In genomic region chr4:16674133-16674532, GRCh38 we compare ENCODE assay signal across 15 cellular contexts.
DNase-seq lines count a peak whose midpoint lies in the region; ATAC-seq, FAIRE-seq and TF ChIP-seq lines count a peak whose summit lies in the region.
"Had no signal": no experiment of that assay in that cellular context is flagged by ENCODE, and none has a peak within 500 bp of the region (broad histone marks: within the 10 kb centered on the region; RNA-seq: fewer than 3 reads in every experiment).

No MANE protein-coding gene starts in this region.

- peaks cover 28% of the 10 kb centered on the region for H3K4me1 Mint-ChIP-seq in GM23338
- H3K4me1 Mint-ChIP-seq in WTC11: peaks cover 38% of the 10 kb centered on the region
- peaks cover 35% of the 10 kb centered on the region for H3K4me1 Mint-ChIP-seq in glutamatergic neuron (ENCODE audit: low read depth, unreplicated experiment)
- H3K4me1 Mint-ChIP-seq: B cell; CD4-positive, CD25-positive, alpha-beta regulatory T cell; CD8-positive, alpha-beta memory T cell had no signal

- H3K4me3 Mint-ChIP-seq in GM23338 (no peak overlapping the region), WTC11 (no peak overlapping the region), glutamatergic neuron (ENCODE audit: unreplicated experiment) (peak overlapping the region; percentile 26)
- H3K4me3 Mint-ChIP-seq: B cell; CD4-positive, CD25-positive, alpha-beta regulatory T cell; CD8-positive, alpha-beta memory T cell; H9 had no signal

- H2AFZ ChIP-seq in GM23338 (no peak overlapping the region), HepG2 (ENCODE audit: low read length) (no peak overlapping the region)

- DNase-seq in GM23338 (ENCODE audit: low spot score) (peak; percentile 30), WTC11 (ENCODE audit: low spot score) (no peak), glutamatergic neuron (peak; percentile 25), ascending aorta (ENCODE audit: low spot score in 2 of 2) (no peak), NCI-H187 treated with DMSO at 0.1 percent for 48 hours (lab: John Stamatoyannopoulos, UW) (no peak), HepG2 (ENCODE audit: low spot score) (no peak)
- DNase-seq: C1 segment of cervical spinal cord; Caco-2; CD4-positive, CD25-positive, alpha-beta regulatory T cell; CD8-positive, alpha-beta memory T cell; GDM1; H9 had no signal

- no peak for TF ChIP-seq POLR2A in HepG2 (IDR thresholded peaks at IDR 0.05; ENCODE audit: insufficient read depth in 1 of 2, low read depth in 2 of 2, low read length in 2 of 2)

- H3F3A ChIP-seq in GM23338 (replicated peaks; ENCODE audit: low read depth): no peaks in the 10 kb centered on the region

- H3K79me2 ChIP-seq in GM23338 (replicated peaks; ENCODE audit: insufficient read depth): no peaks in the 10 kb centered on the region
- H3K79me2 ChIP-seq in HepG2 (ENCODE audit: insufficient read depth, low read length): no peaks in the 10 kb centered on the region

- H4K20me1 ChIP-seq in GM23338 (replicated peaks; ENCODE audit: insufficient read depth) (0 out of 2 replicates have a peak, but pooled peaks cover 2% of the 10 kb centered on the region), HepG2 (ENCODE audit: insufficient read depth, low read length) (no peaks in the 10 kb centered on the region)

- no peak overlapping the region for H3K9ac ChIP-seq in HepG2 (ENCODE audit: insufficient read depth, low read depth, low read length)

- CTCF ChIA-PET in WTC11 (lab: Charles Lee): no interaction called here
- CTCF ChIA-PET in HepG2 (lab: Yijun Ruan, JAX; ENCODE audit: low intra/inter-chr PET ratio, low total read pairs): no interaction called here

- H3K4me2 ChIP-seq in GM23338 (no peak overlapping the region), HepG2 (ENCODE audit: low read depth, low read length) (no peak overlapping the region)

- FAIRE-seq in HepG2 (lab: Jason Lieb, UNC): no peak
- FAIRE-seq: D721Med, H1 had no signal

- H3K27me3 ChIP-seq in GM23338 (ENCODE audit: insufficient read depth): no peaks in the 10 kb centered on the region
- H3K27me3 ChIP-seq in ascending aorta: no peaks in the 10 kb centered on the region
- no peaks in the 10 kb centered on the region for H3K27me3 ChIP-seq in HepG2 (ENCODE audit: control insufficient read depth in 1 of 2, insufficient read depth in 2 of 2, low read length in 2 of 2)

- H3K36me3 Mint-ChIP-seq in GM23338 (ENCODE audit: low read depth): no peaks in the 10 kb centered on the region
- no peaks in the 10 kb centered on the region for H3K36me3 Mint-ChIP-seq in WTC11
- no peaks in the 10 kb centered on the region for H3K36me3 Mint-ChIP-seq in glutamatergic neuron (ENCODE audit: unreplicated experiment)
- H3K36me3 Mint-ChIP-seq: CD4-positive, CD25-positive, alpha-beta regulatory T cell; CD8-positive, alpha-beta memory T cell had no signal

- intact Hi-C loops in ascending aorta (cut with DNase I) (no loop called here), HepG2 (cut with micrococcal nuclease; ENCODE audit: unreplicated experiment) (no loop called here)

- no peak for TF ChIP-seq RAD21 in HepG2 (CRISPR knock-in tag; IDR thresholded peaks at IDR 0.05)

- no peaks in the 10 kb centered on the region for H3K9me3 Mint-ChIP-seq in GM23338
- no peaks in the 10 kb centered on the region for H3K9me3 Mint-ChIP-seq in WTC11
- peaks cover 2% of the 10 kb centered on the region for H3K9me3 Mint-ChIP-seq in glutamatergic neuron (ENCODE audit: unreplicated experiment)
- H3K9me3 Mint-ChIP-seq: H9 had no signal

- peak; percentile 36; the same call in 2 of the 3 replicates for ATAC-seq in GM23338
- peak; percentile 43; the same call in 1 of the 2 replicates for ATAC-seq in WTC11
- ATAC-seq in HepG2: no peak

- in situ Hi-C loops in HepG2 (cut with HindIII; ENCODE audit: extremely low pct_ligation_motif_present, low pct_unique_long_range_greater_than_20kb): no loop called here

- no peaks in the 10 kb centered on the region for H3K9me2 ChIP-seq in GM23338 (ENCODE audit: insufficient read depth)

- TF ChIP-seq CTCF in GM23338 (conservative IDR thresholded peaks at IDR 0.05; ENCODE audit: low read depth in 2 of 2) (no peak), WTC11 (IDR thresholded peaks at IDR 0.05) (no peak), glutamatergic neuron (IDR thresholded peaks at IDR 0.05; ENCODE audit: partially characterized antibody, unreplicated experiment) (no peak), ascending aorta (IDR thresholded peaks at IDR 0.05) (no peak), HepG2 (CRISPR knock-in tag; IDR thresholded peaks at IDR 0.05) (no peak)

- TF ChIP-seq EP300 in HepG2 (IDR thresholded peaks at IDR 0.05; ENCODE audit: low read depth in 2 of 2, low read length in 2 of 2) (no peak), HepG2 (CRISPR knock-in tag; IDR thresholded peaks at IDR 0.05; ENCODE audit: borderline replicate concordance) (no peak)

- WGBS in HepG2 (ENCODE audit: low lambda C conversion rate): 28% methylated on average over 7 of the region's 7 CpGs

- H3K36me3 ChIP-seq in GM23338 (ENCODE audit: insufficient read depth) (no peaks in the 10 kb centered on the region), ascending aorta (no peaks in the 10 kb centered on the region), HepG2 (replicated peaks in 1 of 2; ENCODE audit: control insufficient read depth in 1 of 2, insufficient read depth in 2 of 2, low read length in 2 of 2) (no peaks in the 10 kb centered on the region)

- H3K4me1 ChIP-seq in GM23338 (ENCODE audit: insufficient read depth) (peaks cover 16% of the 10 kb centered on the region; the same call in 1 of the 2 replicates), ascending aorta (peaks cover 0 to 4% of the 10 kb centered on the region in 2 donors), HepG2 (ENCODE audit: insufficient read depth, low read length) (no peaks in the 10 kb centered on the region)
- H3K4me1 ChIP-seq: Caco-2 had no signal

- no peak overlapping the region for H3K27ac Mint-ChIP-seq in GM23338
- H3K27ac Mint-ChIP-seq in WTC11: no peak overlapping the region
- peak overlapping the region; percentile 90 for H3K27ac Mint-ChIP-seq in glutamatergic neuron (ENCODE audit: unreplicated experiment)
- H3K27ac Mint-ChIP-seq: B cell; CD8-positive, alpha-beta memory T cell; H9 had no signal

- H3K9me3 ChIP-seq in ascending aorta: no peaks in the 10 kb centered on the region
- H3K9me3 ChIP-seq in HepG2 (ENCODE audit: low read length): no peaks in the 10 kb centered on the region
- H3K9me3 ChIP-seq: Caco-2 had no signal

- no peaks in the 10 kb centered on the region for H3K27me3 Mint-ChIP-seq in GM23338 (ENCODE audit: insufficient read depth, low read depth, poor library complexity)
- no peaks in the 10 kb centered on the region for H3K27me3 Mint-ChIP-seq in WTC11 (ENCODE audit: low read depth)
- no peaks in the 10 kb centered on the region for H3K27me3 Mint-ChIP-seq in glutamatergic neuron (ENCODE audit: unreplicated experiment)
- H3K27me3 Mint-ChIP-seq: B cell; CD4-positive, CD25-positive, alpha-beta regulatory T cell had no signal

- H3K4me3 ChIP-seq in GM23338 (no peak overlapping the region), ascending aorta (no peak overlapping the region), HepG2 (replicated peaks in 1 of 3; ENCODE audit: insufficient read depth in 1 of 3, low read depth in 2 of 3, low read length in 3 of 3) (no peak overlapping the region)

- H3K27ac ChIP-seq in GM23338 (ENCODE audit: low read depth) (no peak overlapping the region; the same call in 1 of the 2 replicates), ascending aorta (no peak overlapping the region), HepG2 (ENCODE audit: extremely low read length, insufficient read depth, low read length) (no peak overlapping the region)

- POLR2A ChIA-PET in WTC11 (lab: Charles Lee): interaction anchor here (0.9 kb wide), 1 partner anchor 36 kb away, joined by 3 read pairs; no protein-coding TSS in a partner anchor
- POLR2A ChIA-PET in HepG2 (lab: Yijun Ruan, JAX): no interaction called here

- no TSS peak for BruUV-seq in HepG2 (replicated peaks; lab: Mats Ljungman, UMichigan)

TF ChIP-seq in GM23338, 12 proteins besides CTCF, POLR2A, EP300 and RAD21 (continues in another document):
- TF ChIP-seq EZH2phosphoT487 (IDR thresholded peaks at IDR 0.05; ENCODE audit: unreplicated experiment) (no peak), ETS1 (IDR thresholded peaks at IDR 0.05) (no peak)

TF ChIP-seq in WTC11, 78 proteins besides CTCF, POLR2A, EP300 and RAD21 (continues in another document):
- TF ChIP-seq SMAD4 (CRISPR knock-in tag; IDR thresholded peaks at IDR 0.05): no peak

TF ChIP-seq in HepG2, 621 proteins besides CTCF, POLR2A, EP300 and RAD21:
- no peak for TF ChIP-seq NFE2L2 (IDR thresholded peaks at IDR 0.05; ENCODE audit: low read length)

Comparison
In these comparisons a context has a peak if more than half of its experiments do, and no peak if none do; other contexts are left out.
1. DNase-seq: peak in GM23338 (single experiment) and glutamatergic neuron (single experiment); none in WTC11 (single experiment), ascending aorta (0 of 2), NCI-H187 treated with DMSO at 0.1 percent for 48 hours (single experiment) and HepG2 (single experiment).